1 cellular context compared by ENCODE assay signal in the genomic region with DNA sequence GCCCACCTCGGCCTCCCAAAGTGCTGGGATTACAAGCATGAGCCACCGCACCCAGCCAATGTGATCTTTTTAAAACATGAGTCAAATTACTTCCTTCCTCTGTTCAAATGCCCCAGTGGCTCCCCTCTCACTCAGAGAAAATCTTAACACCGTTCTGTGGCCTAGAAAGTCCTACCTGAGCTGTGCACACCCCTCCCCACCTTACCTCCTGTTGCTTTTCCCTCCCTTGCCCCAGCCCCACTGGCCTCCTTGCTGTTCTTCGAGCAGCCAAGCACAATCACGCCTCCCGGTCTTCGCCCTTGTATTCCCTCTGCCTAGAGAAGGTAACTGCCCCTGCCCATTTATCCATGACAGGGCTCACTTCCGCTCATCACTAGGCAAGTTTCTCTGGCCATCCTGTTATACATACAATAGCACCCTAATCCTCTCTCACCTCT.
TF ChIP-seq lines count a peak whose summit lies in the region.

No MANE protein-coding gene starts in this region.

TF ChIP-seq in H1, 55 proteins besides CTCF, POLR2A, EP300 and RAD21:
- TF ChIP-seq TAF7 (optimal IDR thresholded peaks at IDR 0.05; ENCODE audit: borderline replicate concordance, low read depth, low read length), result no peak
- no peak for TF ChIP-seq SP4 (IDR thresholded peaks at IDR 0.05; ENCODE audit: low read length)
- TF ChIP-seq, protein P1, sequence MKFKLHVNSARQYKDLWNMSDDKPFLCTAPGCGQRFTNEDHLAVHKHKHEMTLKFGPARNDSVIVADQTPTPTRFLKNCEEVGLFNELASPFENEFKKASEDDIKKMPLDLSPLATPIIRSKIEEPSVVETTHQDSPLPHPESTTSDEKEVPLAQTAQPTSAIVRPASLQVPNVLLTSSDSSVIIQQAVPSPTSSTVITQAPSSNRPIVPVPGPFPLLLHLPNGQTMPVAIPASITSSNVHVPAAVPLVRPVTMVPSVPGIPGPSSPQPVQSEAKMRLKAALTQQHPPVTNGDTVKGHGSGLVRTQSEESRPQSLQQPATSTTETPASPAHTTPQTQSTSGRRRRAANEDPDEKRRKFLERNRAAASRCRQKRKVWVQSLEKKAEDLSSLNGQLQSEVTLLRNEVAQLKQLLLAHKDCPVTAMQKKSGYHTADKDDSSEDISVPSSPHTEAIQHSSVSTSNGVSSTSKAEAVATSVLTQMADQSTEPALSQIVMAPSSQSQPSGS (IDR thresholded peaks at IDR 0.05; ENCODE audit: low read length), result no peak
- TF ChIP-seq CBX8 (IDR thresholded peaks at IDR 0.05; ENCODE audit: borderline replicate concordance, low read depth, low read length), result no peak
- TF ChIP-seq, protein P2, sequence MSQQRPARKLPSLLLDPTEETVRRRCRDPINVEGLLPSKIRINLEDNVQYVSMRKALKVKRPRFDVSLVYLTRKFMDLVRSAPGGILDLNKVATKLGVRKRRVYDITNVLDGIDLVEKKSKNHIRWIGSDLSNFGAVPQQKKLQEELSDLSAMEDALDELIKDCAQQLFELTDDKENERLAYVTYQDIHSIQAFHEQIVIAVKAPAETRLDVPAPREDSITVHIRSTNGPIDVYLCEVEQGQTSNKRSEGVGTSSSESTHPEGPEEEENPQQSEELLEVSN (IDR thresholded peaks at IDR 0.05), result 0 out of 2 replicates have a peak, but pooled peaks have one; percentile 12
- no peak for TF ChIP-seq TEAD4 (IDR thresholded peaks at IDR 0.05; ENCODE audit: low read depth, low read length)
- no peak for TF ChIP-seq SRF (IDR thresholded peaks at IDR 0.05; ENCODE audit: low read depth, low read length)
- no peak for TF ChIP-seq CTBP2 (IDR thresholded peaks at IDR 0.05; ENCODE audit: borderline replicate concordance, insufficient read depth, insufficient read length, low read length)
